ENCODE assay signal across 8 cellular contexts in the genomic region with DNA sequence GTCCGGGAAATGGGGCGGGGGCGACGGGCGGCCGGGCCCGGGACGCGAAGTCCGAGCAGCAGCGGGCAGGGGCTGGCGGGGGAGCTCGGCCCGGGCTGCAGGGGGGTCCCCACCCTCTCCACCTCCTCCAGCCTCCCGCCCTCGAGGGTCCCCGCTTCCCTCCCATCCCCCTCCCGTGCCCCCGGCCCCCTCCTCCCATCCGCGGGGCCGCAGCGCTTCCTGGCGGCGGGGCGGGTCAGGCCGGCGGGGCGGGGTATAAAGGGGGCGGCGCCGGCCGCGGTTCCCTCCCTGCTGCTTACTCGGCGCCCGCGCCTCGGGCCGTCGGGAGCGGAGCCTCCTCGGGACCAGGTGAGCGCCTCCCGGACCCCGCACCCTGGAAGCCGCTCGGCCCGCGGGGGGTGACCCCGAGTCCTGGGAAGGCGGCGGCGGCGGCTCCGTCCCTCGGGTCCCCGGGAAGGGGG. TPM values are rescaled to one million over a fixed set of nuclear protein-coding genes. Genes with fewer than 3 reads are reported as not detected.
A peak's percentile ranks its signal among the peaks of the same experiment; 100 is the strongest.
DNase-seq lines count a peak whose midpoint lies in the region; ATAC-seq and TF ChIP-seq lines count a peak whose summit lies in the region.

A gene (plus strand): TSS at position 287 of the 461 bp plus-strand sequence.

- peak within 1 kb of the TSS; percentile 38 for H3K27ac Mint-ChIP-seq in stimulated activated naive CD8-positive, alpha-beta T cell treated with anti-CD3 and anti-CD28 coated beads, Interleukin-15, Interleukin-2, amounts not matched to agents 100 ng/mL and 50 ng/mL, for 24 hours

- WGBS in esophagus, 2 donors, result 0 to 1% methylated on average over 6 to 58 of the region's 58 CpGs

- H3K4me3 ChIP-seq in BJ (ENCODE audit: low read depth, low read length), result peak within 1 kb of the TSS; percentile 88
- H3K4me3 ChIP-seq in LNCaP clone FGC (ENCODE audit: low read depth, low read length), result peak within 1 kb of the TSS; percentile 46
- H3K4me3 ChIP-seq in esophagus (ENCODE audit: low read depth in 1 of 2, low read length in 2 of 2), result peak within 1 kb of the TSS; percentile 47 to 57

- no peaks in the 10 kb centered on the region for H3K9me3 ChIP-seq in esophagus (ENCODE audit: control insufficient read depth in 2 of 2, insufficient read depth in 1 of 2, low read depth in 1 of 2, low read length in 1 of 2)

- peaks cover 3 to 4% of the 10 kb centered on the region in 2 donors for H3K4me1 ChIP-seq in esophagus (ENCODE audit: control insufficient read depth in 2 of 2, insufficient read depth in 2 of 2, low read length in 1 of 2)

- POLR2A ChIA-PET in BJ (lab: Charles Lee), result no interaction called here

- no peak for ATAC-seq in GM19328 (IDR thresholded peaks at IDR 0.05; ENCODE audit: unreplicated experiment)

- peaks cover 14% of the 10 kb centered on the region for H3K36me3 Mint-ChIP-seq in stimulated activated naive CD8-positive, alpha-beta T cell treated with anti-CD3 and anti-CD28 coated beads, Interleukin-15, Interleukin-2, amounts not matched to agents 100 ng/mL and 50 ng/mL, for 24 hours (ENCODE audit: low read depth)

- H3K9me3 Mint-ChIP-seq in stimulated activated naive CD8-positive, alpha-beta T cell treated with anti-CD3 and anti-CD28 coated beads, Interleukin-15, Interleukin-2, amounts not matched to agents 100 ng/mL and 50 ng/mL, for 24 hours, result peaks cover 9% of the 10 kb centered on the region

- peak within 1 kb of the TSS; percentile 72 for H3K4me3 Mint-ChIP-seq in stimulated activated naive CD8-positive, alpha-beta T cell treated with anti-CD3 and anti-CD28 coated beads, Interleukin-15, Interleukin-2, amounts not matched to agents 100 ng/mL and 50 ng/mL, for 24 hours

- CTCF ChIA-PET in BJ (lab: Yijun Ruan, JAX), result interaction anchor here (1.4 to 3.5 kb wide), 4 partner anchors 14 to 126 kb away, joined by 3 to 21 read pairs (median 10); no protein-coding TSS in a partner anchor

- peaks cover 31% of the 10 kb centered on the region for H3K27me3 Mint-ChIP-seq in stimulated activated naive CD8-positive, alpha-beta T cell treated with anti-CD3 and anti-CD28 coated beads, Interleukin-15, Interleukin-2, amounts not matched to agents 100 ng/mL and 50 ng/mL, for 24 hours

- DNase-seq in BJ (ENCODE audit: low read depth) (no peak), LNCaP clone FGC (ENCODE audit: low read depth) (no peak), activated T-cell treated with anti-CD3 and anti-CD28 coated beads for 4 hours (peak; percentile 43), myocyte (ENCODE audit: low read depth) (peak; percentile 68), COR-L47 (lab: John Stamatoyannopoulos, UW) (no peak)

- no peaks in the 10 kb centered on the region for H3K27me3 ChIP-seq in BJ (ENCODE audit: control insufficient read depth, insufficient read depth, low read length)
- peaks cover 0 to 5% of the 10 kb centered on the region in 2 donors for H3K27me3 ChIP-seq in esophagus (ENCODE audit: control insufficient read depth in 1 of 2, insufficient read depth in 2 of 2, low read length in 2 of 2)

- peaks cover 18% of the 10 kb centered on the region for H3K4me1 Mint-ChIP-seq in stimulated activated naive CD8-positive, alpha-beta T cell treated with anti-CD3 and anti-CD28 coated beads, Interleukin-15, Interleukin-2, amounts not matched to agents 100 ng/mL and 50 ng/mL, for 24 hours (ENCODE audit: low read depth)

- H3K27ac ChIP-seq in esophagus (ENCODE audit: low read depth in 2 of 2, low read length in 1 of 2), result peak within 1 kb of the TSS; percentile 75 to 88

- TF ChIP-seq CTCF in BJ (IDR thresholded peaks at IDR 0.05; ENCODE audit: insufficient read depth, low read depth, low read length), result no peak
- peak; percentile 34 for TF ChIP-seq CTCF in LNCaP clone FGC (IDR thresholded peaks at IDR 0.05; ENCODE audit: control insufficient read depth, extremely low read depth, insufficient read depth)

- H3K36me3 ChIP-seq in BJ (ENCODE audit: control insufficient read depth, insufficient read depth, low read length), result no peaks in the 10 kb centered on the region
- H3K36me3 ChIP-seq in esophagus (ENCODE audit: control insufficient read depth in 2 of 2, insufficient read depth in 2 of 2, low read length in 1 of 2), result no peaks in the 10 kb centered on the region

RNA-seq across cellular contexts. Expression of the gene that starts here (rescaled TPM):
- polyA plus RNA-seq in BJ (2011; rRNA removed), result 412 and 665 TPM in 2 replicates
- 246 and 249 TPM in 2 replicates for polyA minus RNA-seq in BJ (2011; rRNA and poly(A)+ RNA removed)
- 100 to 1,000 TPM; 120 to 161 TPM for polyA plus RNA-seq in esophagus
- total RNA-seq in myocyte, result 941 and 998 TPM in 2 replicates
- polyA plus RNA-seq in myocyte (2012), result 423 TPM

Comparison
In these comparisons a context has a peak if more than half of its experiments do, and no peak if none do; other contexts are left out.
1. DNase-seq: peak in activated T-cell treated with anti-CD3 and anti-CD28 coated beads for 4 hours (single experiment) and myocyte (single experiment); none in BJ (single experiment), LNCaP clone FGC (single experiment) and COR-L47 (single experiment).
2. Peak in every context shown above with its lines, with median percentiles within 50 percentile points of each other: H3K4me3 ChIP-seq.